Comparison of ENCODE assay signal across 1 cellular context in the genomic region with DNA sequence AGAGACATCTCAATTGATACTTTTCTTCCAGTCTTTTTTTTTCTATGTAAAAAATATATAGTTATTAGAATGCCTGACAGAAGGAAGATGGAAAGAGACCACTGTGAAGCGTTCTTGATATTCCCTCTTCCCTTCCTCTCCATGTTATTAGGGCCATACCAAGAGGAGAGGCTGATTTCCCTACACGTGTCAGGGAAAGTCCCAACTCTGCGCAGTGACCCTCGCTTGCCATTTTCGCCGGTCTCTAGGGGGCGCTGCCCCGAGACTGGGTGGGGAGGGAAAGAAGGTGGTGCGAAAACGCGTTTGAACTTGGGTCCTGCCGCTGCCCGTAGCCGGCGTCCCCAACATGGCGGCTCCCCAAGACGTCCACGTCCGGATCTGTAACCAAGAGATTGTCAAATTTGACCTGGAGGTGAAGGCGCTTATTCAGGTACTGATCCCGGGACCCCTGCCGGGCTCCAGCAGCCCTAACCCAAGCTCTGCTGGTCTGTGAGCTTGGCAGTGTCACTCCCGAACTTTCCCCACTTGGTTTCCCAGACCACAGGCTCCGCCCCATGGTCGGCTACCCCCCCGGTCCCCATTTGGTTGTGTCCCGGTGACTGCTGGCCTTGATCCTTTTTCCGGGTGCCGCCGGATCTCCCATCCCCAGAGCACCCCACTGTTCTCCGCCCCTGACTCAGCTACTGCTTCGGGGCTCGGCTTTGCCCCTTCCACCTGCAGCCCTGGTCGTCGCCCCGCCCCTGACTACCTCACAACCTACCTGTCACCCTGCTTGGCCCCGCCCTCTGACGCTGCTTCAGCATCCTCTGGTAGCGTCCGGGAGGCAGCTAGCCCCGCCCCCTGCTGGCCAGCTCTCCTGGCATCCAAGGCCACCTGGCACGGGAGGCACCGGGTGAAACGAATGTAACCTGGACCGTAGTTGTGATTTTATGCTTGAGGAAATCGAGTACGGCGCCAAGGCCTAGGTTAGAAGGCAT.
TF ChIP-seq lines count a peak whose summit lies in the region.

A gene with protein sequence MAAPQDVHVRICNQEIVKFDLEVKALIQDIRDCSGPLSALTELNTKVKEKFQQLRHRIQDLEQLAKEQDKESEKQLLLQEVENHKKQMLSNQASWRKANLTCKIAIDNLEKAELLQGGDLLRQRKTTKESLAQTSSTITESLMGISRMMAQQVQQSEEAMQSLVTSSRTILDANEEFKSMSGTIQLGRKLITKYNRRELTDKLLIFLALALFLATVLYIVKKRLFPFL (plus strand): TSS at position 332 of the 977 bp plus-strand sequence. CDS start 15 bp downstream, at position 347.

TF ChIP-seq in WTC11, 78 proteins besides CTCF, POLR2A, EP300 and RAD21 (continued from another document):
- TF ChIP-seq, protein P1, sequence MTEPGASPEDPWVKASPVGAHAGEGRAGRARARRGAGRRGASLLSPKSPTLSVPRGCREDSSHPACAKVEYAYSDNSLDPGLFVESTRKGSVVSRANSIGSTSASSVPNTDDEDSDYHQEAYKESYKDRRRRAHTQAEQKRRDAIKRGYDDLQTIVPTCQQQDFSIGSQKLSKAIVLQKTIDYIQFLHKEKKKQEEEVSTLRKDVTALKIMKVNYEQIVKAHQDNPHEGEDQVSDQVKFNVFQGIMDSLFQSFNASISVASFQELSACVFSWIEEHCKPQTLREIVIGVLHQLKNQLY (CRISPR knock-in tag; IDR thresholded peaks at IDR 0.05): no peak
- no peak for TF ChIP-seq RELA (CRISPR knock-in tag; IDR thresholded peaks at IDR 0.05; ENCODE audit: borderline replicate concordance)
- TF ChIP-seq, protein P2, sequence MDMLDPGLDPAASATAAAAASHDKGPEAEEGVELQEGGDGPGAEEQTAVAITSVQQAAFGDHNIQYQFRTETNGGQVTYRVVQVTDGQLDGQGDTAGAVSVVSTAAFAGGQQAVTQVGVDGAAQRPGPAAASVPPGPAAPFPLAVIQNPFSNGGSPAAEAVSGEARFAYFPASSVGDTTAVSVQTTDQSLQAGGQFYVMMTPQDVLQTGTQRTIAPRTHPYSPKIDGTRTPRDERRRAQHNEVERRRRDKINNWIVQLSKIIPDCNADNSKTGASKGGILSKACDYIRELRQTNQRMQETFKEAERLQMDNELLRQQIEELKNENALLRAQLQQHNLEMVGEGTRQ (CRISPR knock-in tag; IDR thresholded peaks at IDR 0.05): peak; percentile 21; the same call in 1 of the 2 replicates
- no peak for TF ChIP-seq RORB (CRISPR knock-in tag; IDR thresholded peaks at IDR 0.05)
- TF ChIP-seq, protein P3, sequence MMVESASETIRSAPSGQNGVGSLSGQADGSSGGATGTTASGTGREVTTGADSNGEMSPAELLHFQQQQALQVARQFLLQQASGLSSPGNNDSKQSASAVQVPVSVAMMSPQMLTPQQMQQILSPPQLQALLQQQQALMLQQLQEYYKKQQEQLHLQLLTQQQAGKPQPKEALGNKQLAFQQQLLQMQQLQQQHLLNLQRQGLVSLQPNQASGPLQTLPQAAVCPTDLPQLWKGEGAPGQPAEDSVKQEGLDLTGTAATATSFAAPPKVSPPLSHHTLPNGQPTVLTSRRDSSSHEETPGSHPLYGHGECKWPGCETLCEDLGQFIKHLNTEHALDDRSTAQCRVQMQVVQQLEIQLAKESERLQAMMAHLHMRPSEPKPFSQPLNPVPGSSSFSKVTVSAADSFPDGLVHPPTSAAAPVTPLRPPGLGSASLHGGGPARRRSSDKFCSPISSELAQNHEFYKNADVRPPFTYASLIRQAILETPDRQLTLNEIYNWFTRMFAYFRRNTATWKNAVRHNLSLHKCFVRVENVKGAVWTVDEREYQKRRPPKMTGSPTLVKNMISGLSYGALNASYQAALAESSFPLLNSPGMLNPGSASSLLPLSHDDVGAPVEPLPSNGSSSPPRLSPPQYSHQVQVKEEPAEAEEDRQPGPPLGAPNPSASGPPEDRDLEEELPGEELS (CRISPR knock-in tag; IDR thresholded peaks at IDR 0.05): peak; percentile 66; the same call in 1 of the 2 replicates
- TF ChIP-seq, protein P4, sequence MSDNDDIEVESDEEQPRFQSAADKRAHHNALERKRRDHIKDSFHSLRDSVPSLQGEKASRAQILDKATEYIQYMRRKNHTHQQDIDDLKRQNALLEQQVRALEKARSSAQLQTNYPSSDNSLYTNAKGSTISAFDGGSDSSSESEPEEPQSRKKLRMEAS (CRISPR knock-in tag; IDR thresholded peaks at IDR 0.05): peak; percentile 77
- TF ChIP-seq, protein P5, sequence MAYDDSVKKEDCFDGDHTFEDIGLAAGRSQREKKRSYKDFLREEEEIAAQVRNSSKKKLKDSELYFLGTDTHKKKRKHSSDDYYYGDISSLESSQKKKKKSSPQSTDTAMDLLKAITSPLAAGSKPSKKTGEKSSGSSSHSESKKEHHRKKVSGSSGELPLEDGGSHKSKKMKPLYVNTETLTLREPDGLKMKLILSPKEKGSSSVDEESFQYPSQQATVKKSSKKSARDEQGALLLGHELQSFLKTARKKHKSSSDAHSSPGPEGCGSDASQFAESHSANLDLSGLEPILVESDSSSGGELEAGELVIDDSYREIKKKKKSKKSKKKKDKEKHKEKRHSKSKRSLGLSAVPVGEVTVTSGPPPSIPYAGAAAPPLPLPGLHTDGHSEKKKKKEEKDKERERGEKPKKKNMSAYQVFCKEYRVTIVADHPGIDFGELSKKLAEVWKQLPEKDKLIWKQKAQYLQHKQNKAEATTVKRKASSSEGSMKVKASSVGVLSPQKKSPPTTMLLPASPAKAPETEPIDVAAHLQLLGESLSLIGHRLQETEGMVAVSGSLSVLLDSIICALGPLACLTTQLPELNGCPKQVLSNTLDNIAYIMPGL (CRISPR knock-in tag; IDR thresholded peaks at IDR 0.05): no peak; the same call in 1 of the 2 replicates
- no peak for TF ChIP-seq SMAD4 (CRISPR knock-in tag; IDR thresholded peaks at IDR 0.05)
- peak; percentile 79; the same call in 1 of the 2 replicates for TF ChIP-seq FOXK1 (CRISPR knock-in tag; IDR thresholded peaks at IDR 0.05)
- TF ChIP-seq, protein P6, sequence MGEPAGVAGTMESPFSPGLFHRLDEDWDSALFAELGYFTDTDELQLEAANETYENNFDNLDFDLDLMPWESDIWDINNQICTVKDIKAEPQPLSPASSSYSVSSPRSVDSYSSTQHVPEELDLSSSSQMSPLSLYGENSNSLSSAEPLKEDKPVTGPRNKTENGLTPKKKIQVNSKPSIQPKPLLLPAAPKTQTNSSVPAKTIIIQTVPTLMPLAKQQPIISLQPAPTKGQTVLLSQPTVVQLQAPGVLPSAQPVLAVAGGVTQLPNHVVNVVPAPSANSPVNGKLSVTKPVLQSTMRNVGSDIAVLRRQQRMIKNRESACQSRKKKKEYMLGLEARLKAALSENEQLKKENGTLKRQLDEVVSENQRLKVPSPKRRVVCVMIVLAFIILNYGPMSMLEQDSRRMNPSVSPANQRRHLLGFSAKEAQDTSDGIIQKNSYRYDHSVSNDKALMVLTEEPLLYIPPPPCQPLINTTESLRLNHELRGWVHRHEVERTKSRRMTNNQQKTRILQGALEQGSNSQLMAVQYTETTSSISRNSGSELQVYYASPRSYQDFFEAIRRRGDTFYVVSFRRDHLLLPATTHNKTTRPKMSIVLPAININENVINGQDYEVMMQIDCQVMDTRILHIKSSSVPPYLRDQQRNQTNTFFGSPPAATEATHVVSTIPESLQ (CRISPR knock-in tag; IDR thresholded peaks at IDR 0.05): no peak
- no peak for TF ChIP-seq ZNF317 (CRISPR knock-in tag; IDR thresholded peaks at IDR 0.05; ENCODE audit: borderline replicate concordance, low read depth)
- peak; percentile 60 for TF ChIP-seq SP1 (CRISPR knock-in tag; conservative IDR thresholded peaks at IDR 0.05)
- TF ChIP-seq, protein P7, sequence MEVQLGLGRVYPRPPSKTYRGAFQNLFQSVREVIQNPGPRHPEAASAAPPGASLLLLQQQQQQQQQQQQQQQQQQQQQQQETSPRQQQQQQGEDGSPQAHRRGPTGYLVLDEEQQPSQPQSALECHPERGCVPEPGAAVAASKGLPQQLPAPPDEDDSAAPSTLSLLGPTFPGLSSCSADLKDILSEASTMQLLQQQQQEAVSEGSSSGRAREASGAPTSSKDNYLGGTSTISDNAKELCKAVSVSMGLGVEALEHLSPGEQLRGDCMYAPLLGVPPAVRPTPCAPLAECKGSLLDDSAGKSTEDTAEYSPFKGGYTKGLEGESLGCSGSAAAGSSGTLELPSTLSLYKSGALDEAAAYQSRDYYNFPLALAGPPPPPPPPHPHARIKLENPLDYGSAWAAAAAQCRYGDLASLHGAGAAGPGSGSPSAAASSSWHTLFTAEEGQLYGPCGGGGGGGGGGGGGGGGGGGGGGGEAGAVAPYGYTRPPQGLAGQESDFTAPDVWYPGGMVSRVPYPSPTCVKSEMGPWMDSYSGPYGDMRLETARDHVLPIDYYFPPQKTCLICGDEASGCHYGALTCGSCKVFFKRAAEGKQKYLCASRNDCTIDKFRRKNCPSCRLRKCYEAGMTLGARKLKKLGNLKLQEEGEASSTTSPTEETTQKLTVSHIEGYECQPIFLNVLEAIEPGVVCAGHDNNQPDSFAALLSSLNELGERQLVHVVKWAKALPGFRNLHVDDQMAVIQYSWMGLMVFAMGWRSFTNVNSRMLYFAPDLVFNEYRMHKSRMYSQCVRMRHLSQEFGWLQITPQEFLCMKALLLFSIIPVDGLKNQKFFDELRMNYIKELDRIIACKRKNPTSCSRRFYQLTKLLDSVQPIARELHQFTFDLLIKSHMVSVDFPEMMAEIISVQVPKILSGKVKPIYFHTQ (CRISPR knock-in tag; IDR thresholded peaks at IDR 0.05): no peak
- TF ChIP-seq CBFB (CRISPR knock-in tag; IDR thresholded peaks at IDR 0.05; ENCODE audit: low read depth): no peak
- TF ChIP-seq, protein P8, sequence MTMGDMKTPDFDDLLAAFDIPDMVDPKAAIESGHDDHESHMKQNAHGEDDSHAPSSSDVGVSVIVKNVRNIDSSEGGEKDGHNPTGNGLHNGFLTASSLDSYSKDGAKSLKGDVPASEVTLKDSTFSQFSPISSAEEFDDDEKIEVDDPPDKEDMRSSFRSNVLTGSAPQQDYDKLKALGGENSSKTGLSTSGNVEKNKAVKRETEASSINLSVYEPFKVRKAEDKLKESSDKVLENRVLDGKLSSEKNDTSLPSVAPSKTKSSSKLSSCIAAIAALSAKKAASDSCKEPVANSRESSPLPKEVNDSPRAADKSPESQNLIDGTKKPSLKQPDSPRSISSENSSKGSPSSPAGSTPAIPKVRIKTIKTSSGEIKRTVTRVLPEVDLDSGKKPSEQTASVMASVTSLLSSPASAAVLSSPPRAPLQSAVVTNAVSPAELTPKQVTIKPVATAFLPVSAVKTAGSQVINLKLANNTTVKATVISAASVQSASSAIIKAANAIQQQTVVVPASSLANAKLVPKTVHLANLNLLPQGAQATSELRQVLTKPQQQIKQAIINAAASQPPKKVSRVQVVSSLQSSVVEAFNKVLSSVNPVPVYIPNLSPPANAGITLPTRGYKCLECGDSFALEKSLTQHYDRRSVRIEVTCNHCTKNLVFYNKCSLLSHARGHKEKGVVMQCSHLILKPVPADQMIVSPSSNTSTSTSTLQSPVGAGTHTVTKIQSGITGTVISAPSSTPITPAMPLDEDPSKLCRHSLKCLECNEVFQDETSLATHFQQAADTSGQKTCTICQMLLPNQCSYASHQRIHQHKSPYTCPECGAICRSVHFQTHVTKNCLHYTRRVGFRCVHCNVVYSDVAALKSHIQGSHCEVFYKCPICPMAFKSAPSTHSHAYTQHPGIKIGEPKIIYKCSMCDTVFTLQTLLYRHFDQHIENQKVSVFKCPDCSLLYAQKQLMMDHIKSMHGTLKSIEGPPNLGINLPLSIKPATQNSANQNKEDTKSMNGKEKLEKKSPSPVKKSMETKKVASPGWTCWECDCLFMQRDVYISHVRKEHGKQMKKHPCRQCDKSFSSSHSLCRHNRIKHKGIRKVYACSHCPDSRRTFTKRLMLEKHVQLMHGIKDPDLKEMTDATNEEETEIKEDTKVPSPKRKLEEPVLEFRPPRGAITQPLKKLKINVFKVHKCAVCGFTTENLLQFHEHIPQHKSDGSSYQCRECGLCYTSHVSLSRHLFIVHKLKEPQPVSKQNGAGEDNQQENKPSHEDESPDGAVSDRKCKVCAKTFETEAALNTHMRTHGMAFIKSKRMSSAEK (CRISPR knock-in tag; IDR thresholded peaks at IDR 0.05; ENCODE audit: borderline replicate concordance): no peak
- no peak for TF ChIP-seq JUN (CRISPR knock-in tag; IDR thresholded peaks at IDR 0.05)
- TF ChIP-seq, protein P9, sequence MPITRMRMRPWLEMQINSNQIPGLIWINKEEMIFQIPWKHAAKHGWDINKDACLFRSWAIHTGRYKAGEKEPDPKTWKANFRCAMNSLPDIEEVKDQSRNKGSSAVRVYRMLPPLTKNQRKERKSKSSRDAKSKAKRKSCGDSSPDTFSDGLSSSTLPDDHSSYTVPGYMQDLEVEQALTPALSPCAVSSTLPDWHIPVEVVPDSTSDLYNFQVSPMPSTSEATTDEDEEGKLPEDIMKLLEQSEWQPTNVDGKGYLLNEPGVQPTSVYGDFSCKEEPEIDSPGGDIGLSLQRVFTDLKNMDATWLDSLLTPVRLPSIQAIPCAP (CRISPR knock-in tag; IDR thresholded peaks at IDR 0.05): no peak
- peak; percentile 39; the same call in 1 of the 2 replicates for TF ChIP-seq ZBTB21 (CRISPR knock-in tag; IDR thresholded peaks at IDR 0.05; ENCODE audit: borderline replicate concordance)
- 0 out of 2 replicates have a peak, but pooled peaks have one; percentile 35 for TF ChIP-seq NFE2L1 (CRISPR knock-in tag; IDR thresholded peaks at IDR 0.05)
